Comparison of ENCODE assay signal across 17 cellular contexts in genomic region chr10:30893208-30893607, GRCh38.
"Had no signal": no experiment of that assay in that cellular context is flagged by ENCODE, and none has a peak within 500 bp of the region (broad histone marks: within the 10 kb centered on the region; RNA-seq: fewer than 3 reads in every experiment).

No MANE protein-coding gene starts in this region.

- H3K4me3 ChIP-seq: coronary artery, gastrocnemius medialis, neural progenitor cell, skin epidermis, stomach, thoracic aorta had no signal

- H3K27ac Mint-ChIP-seq: activated naive CD8-positive, alpha-beta T cell treated with anti-CD3 and anti-CD28 coated beads, Interleukin-2, amount 50 U/mL, for 24 hours; activated T-helper 1 cell treated with anti-CD3 and anti-CD28 coated beads, Interleukin-12 subunit alpha, Interleukin-12 subunit beta, Interleukin-2, Interleukin-4 antibody, amounts not matched to agents 30 ng/mL and 10 ng/mL and 1 ng/mL, durations not matched to agents 14 hours and 24 hours and 36 hours; effector memory CD8-positive, alpha-beta T cell; mesothelial cell of epicardium; neural progenitor cell; T-helper 1 cell treated with Interleukin-12 subunit alpha and Interleukin-12 subunit beta and Interleukin-4 antibody, amounts not matched to agents 30 μg/mL and 1 μg/mL, for 36 hours; WTC11 had no signal

- H3K9me3 Mint-ChIP-seq: activated naive CD8-positive, alpha-beta T cell treated with anti-CD3 and anti-CD28 coated beads, Interleukin-2, amount 50 U/mL, for 24 hours; effector memory CD8-positive, alpha-beta T cell; mesothelial cell of epicardium; neural progenitor cell; T-helper 1 cell treated with Interleukin-12 subunit alpha and Interleukin-12 subunit beta and Interleukin-4 antibody, amounts not matched to agents 30 μg/mL and 1 μg/mL, for 36 hours had no signal

- H3K4me3 Mint-ChIP-seq: activated naive CD8-positive, alpha-beta T cell treated with anti-CD3 and anti-CD28 coated beads, Interleukin-2, amount 50 U/mL, for 24 hours; activated T-helper 1 cell treated with anti-CD3 and anti-CD28 coated beads, Interleukin-12 subunit alpha, Interleukin-12 subunit beta, Interleukin-2, Interleukin-4 antibody, amounts not matched to agents 30 ng/mL and 10 ng/mL and 1 ng/mL, durations not matched to agents 14 hours and 24 hours and 36 hours; effector memory CD8-positive, alpha-beta T cell; mesothelial cell of epicardium; neural progenitor cell; T-helper 1 cell treated with Interleukin-12 subunit alpha and Interleukin-12 subunit beta and Interleukin-4 antibody, amounts not matched to agents 30 μg/mL and 1 μg/mL, for 36 hours; WTC11 had no signal

- H3K4me1 Mint-ChIP-seq: mesothelial cell of epicardium, neural progenitor cell had no signal

- H3K36me3 Mint-ChIP-seq: mesothelial cell of epicardium, neural progenitor cell had no signal

- H3K27me3 Mint-ChIP-seq: activated naive CD8-positive, alpha-beta T cell treated with anti-CD3 and anti-CD28 coated beads, Interleukin-2, amount 50 U/mL, for 24 hours; effector memory CD8-positive, alpha-beta T cell had no signal

- DNase-seq: activated CD4-positive, alpha-beta T cell treated with anti-CD3 and anti-CD28 coated beads for 48 hours; activated naive CD4-positive, alpha-beta T cell treated with Interleukin-2 at 50 U/mL for 16 hours; activated naive CD8-positive, alpha-beta T cell treated with anti-CD3 and anti-CD28 coated beads, Interleukin-2, amount 50 U/mL, for 24 hours; caudate nucleus; effector memory CD8-positive, alpha-beta T cell; erythroblast; gastrocnemius medialis; stomach had no signal

- FAIRE-seq: urothelium cell line had no signal

- ATAC-seq: activated naive CD8-positive, alpha-beta T cell treated with anti-CD3 and anti-CD28 coated beads, Interleukin-2, amount 50 U/mL, for 24 hours; effector memory CD8-positive, alpha-beta T cell; gastrocnemius medialis; WTC11 had no signal
